In the genomic region with DNA sequence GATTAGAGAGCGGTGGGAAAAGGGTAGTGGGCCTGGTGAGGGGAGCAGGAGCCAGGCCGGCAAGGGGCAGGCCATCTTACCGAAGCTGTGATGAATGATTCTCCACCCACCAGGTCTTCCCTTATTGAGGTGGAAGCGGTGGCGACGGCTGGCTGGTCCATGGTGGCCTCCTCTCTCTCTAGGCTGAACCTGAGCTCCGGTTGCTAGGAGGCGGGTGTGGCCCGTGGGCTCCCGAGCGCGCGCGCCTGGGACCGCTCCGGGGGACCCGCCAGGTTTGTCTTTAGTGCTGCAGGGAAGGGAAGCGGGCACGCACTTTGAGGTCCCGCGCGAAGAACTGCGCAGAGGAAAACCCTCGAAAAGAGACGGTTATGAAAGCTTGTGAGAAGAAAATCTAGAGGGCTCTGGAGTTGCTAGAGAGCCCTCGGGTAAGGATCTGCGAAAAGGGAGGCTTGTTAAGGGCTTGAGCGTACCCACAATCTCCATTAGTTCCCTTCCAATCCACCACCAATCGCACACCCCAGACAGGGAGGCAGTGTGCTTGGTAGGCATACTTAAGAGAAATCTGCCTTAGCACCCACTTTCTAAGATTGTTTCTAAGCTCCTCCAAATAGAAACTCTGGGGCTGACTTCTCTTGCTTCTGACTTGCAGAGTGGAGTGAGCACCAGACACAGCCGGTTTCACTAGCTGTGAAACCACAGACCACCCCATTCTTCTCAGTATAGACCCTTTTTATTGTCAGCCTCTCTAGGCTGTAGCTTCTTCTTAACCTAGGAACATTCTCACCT, we compare ENCODE assay signal across 9 cellular contexts. TPM values are rescaled to one million over a fixed set of nuclear protein-coding genes. Genes with fewer than 3 reads are reported as not detected.
DNase-seq lines count a peak whose midpoint lies in the region; TF ChIP-seq lines count a peak whose summit lies in the region.
"Had no signal": no experiment of that assay in that cellular context is flagged by ENCODE, and none has a peak within 500 bp of the region (broad histone marks: within the 10 kb centered on the region; RNA-seq: fewer than 3 reads in every experiment).

TSS of gene STPG4 (minus strand) at position 218 of the 786 bp plus-strand sequence. CDS start at position 161, 57 bp downstream.

- H3K14ac ChIP-seq in H9 (ENCODE audit: insufficient read depth, low read length), result no peak within 1 kb of the TSS

- H3K27me3 ChIP-seq in H9 (ENCODE audit: insufficient read depth, low read length) (no peaks in the 10 kb centered on the region), HAP-1 (ENCODE audit: low read depth) (no peaks in the 10 kb centered on the region)
- H3K27me3 ChIP-seq: ascending aorta had no signal

- no peaks in the 10 kb centered on the region for H3K23me2 ChIP-seq in H9 (ENCODE audit: insufficient read length, low read depth, low read length, poor library complexity, severe bottlenecking)

- H3K4me3 ChIP-seq in HAP-1, result no peak within 1 kb of the TSS
- H3K4me3 ChIP-seq: ascending aorta had no signal

- no peak within 1 kb of the TSS for H2AK5ac ChIP-seq in H9 (ENCODE audit: insufficient read length, low read length)

- no peak within 1 kb of the TSS for H3K23ac ChIP-seq in H9 (ENCODE audit: insufficient read length, low read depth, low read length)

- no peak within 1 kb of the TSS for H2BK20ac ChIP-seq in H9 (ENCODE audit: low read depth, low read length, poor library complexity, severe bottlenecking)

- H3K4me1 ChIP-seq in H9 (ENCODE audit: insufficient read depth, low read length), result no peaks in the 10 kb centered on the region
- no peaks in the 10 kb centered on the region for H3K4me1 ChIP-seq in HAP-1
- H3K4me1 ChIP-seq: ascending aorta had no signal

- H3K36me3 Mint-ChIP-seq in H9 (ENCODE audit: insufficient read depth in 1 of 3, low read depth in 3 of 3) (peaks cover 6 to 25% (median 12%) of the 10 kb centered on the region in 3 experiments; a peak in 6 of 7 replicates), nephron (ENCODE audit: low read depth) (peaks cover 49% of the 10 kb centered on the region)
- H3K36me3 Mint-ChIP-seq in activated naive CD8-positive, alpha-beta T cell treated with anti-CD3 and anti-CD28 coated beads for 36 hours, result peaks cover 27% of the 10 kb centered on the region

- H3K79me2 ChIP-seq in H9 (ENCODE audit: insufficient read depth, low read length), result no peaks in the 10 kb centered on the region

- no peak within 1 kb of the TSS for H2AFZ ChIP-seq in H9 (ENCODE audit: low read length)

- no peaks in the 10 kb centered on the region for H4K20me1 ChIP-seq in H9 (ENCODE audit: control insufficient read depth, insufficient read depth, insufficient read length)

- no peak within 1 kb of the TSS for H3K4me2 ChIP-seq in H9 (ENCODE audit: insufficient read depth, insufficient read length, low read length)

- H3K4me3 Mint-ChIP-seq in H9 (no peak within 1 kb of the TSS), nephron (no peak within 1 kb of the TSS)
- H3K4me3 Mint-ChIP-seq in activated naive CD8-positive, alpha-beta T cell treated with anti-CD3 and anti-CD28 coated beads for 36 hours, result no peak within 1 kb of the TSS

- no peak for TF ChIP-seq CTCF in GM13976 (IDR thresholded peaks at IDR 0.05; ENCODE audit: borderline replicate concordance, control extremely low read depth, extremely low read depth, insufficient read depth, missing control alignments)
- no peak for TF ChIP-seq CTCF in H9 (conservative IDR thresholded peaks at IDR 0.05)
- no peak for TF ChIP-seq CTCF in nephron (IDR thresholded peaks at IDR 0.05; ENCODE audit: unreplicated experiment in 3 of 3)

- in situ Hi-C loops in GM13976 (cut with MboI; ENCODE audit: low sequenced_read_pairs, unreplicated experiment), result no loop called here
- in situ Hi-C loops in HAP-1 (cut with MboI; ENCODE audit: low sequenced_read_pairs), result no loop called here

- no peak within 1 kb of the TSS for H4K8ac ChIP-seq in H9 (replicated peaks; ENCODE audit: insufficient read length, low read depth, low read length)

- no peak within 1 kb of the TSS for H3K9ac ChIP-seq in H9 (ENCODE audit: extremely low read depth, insufficient read length, low read length)

- H3K27ac Mint-ChIP-seq in H9 (peak within 1 kb of the TSS; percentile 14 to 87 (median 37); a peak in 4 of 7 replicates), nephron (peak within 1 kb of the TSS; percentile 4 to 28 (median 23))
- H3K27ac Mint-ChIP-seq in activated naive CD8-positive, alpha-beta T cell treated with anti-CD3 and anti-CD28 coated beads for 36 hours, result peak within 1 kb of the TSS; percentile 48

- no peaks in the 10 kb centered on the region for H3K4me1 Mint-ChIP-seq in H9
- H3K4me1 Mint-ChIP-seq in activated naive CD8-positive, alpha-beta T cell treated with anti-CD3 and anti-CD28 coated beads for 36 hours, result peaks cover 18% of the 10 kb centered on the region
- no peaks in the 10 kb centered on the region for H3K4me1 Mint-ChIP-seq in nephron

- no peak within 1 kb of the TSS for H4K5ac ChIP-seq in H9 (ENCODE audit: insufficient read length, low read depth, low read length)

- H3K27me3 Mint-ChIP-seq in H9 (ENCODE audit: low read depth), result no peaks in the 10 kb centered on the region
- no peaks in the 10 kb centered on the region for H3K27me3 Mint-ChIP-seq in activated naive CD8-positive, alpha-beta T cell treated with anti-CD3 and anti-CD28 coated beads for 36 hours
- H3K27me3 Mint-ChIP-seq in nephron (ENCODE audit: low read depth), result no peaks in the 10 kb centered on the region

- H3K18ac ChIP-seq in H9 (ENCODE audit: insufficient read length, low read depth, low read length), result no peak within 1 kb of the TSS

- H3T11ph ChIP-seq in H9 (ENCODE audit: low read length), result no peak within 1 kb of the TSS

- H3K9me3 Mint-ChIP-seq in H9, result no peaks in the 10 kb centered on the region; a peak in 1 of 5 replicates
- H3K9me3 Mint-ChIP-seq in activated naive CD8-positive, alpha-beta T cell treated with anti-CD3 and anti-CD28 coated beads for 36 hours, result no peaks in the 10 kb centered on the region
- no peaks in the 10 kb centered on the region for H3K9me3 Mint-ChIP-seq in nephron

- H2BK15ac ChIP-seq in H9 (ENCODE audit: low read depth, low read length), result no peak within 1 kb of the TSS

- H3K79me1 ChIP-seq in H9 (ENCODE audit: insufficient read depth, low read depth, low read length, poor library complexity, severe bottlenecking), result no peaks in the 10 kb centered on the region

- H3K9me3 ChIP-seq in H9 (ENCODE audit: control insufficient read depth, low read depth, low read length) (no peaks in the 10 kb centered on the region), HAP-1 (no peaks in the 10 kb centered on the region)
- H3K9me3 ChIP-seq: ascending aorta had no signal

- H2BK120ac ChIP-seq in H9 (ENCODE audit: low read depth, low read length, poor library complexity, severe bottlenecking), result no peak within 1 kb of the TSS

- no peak within 1 kb of the TSS for H4K91ac ChIP-seq in H9 (ENCODE audit: insufficient read length, low read depth, low read length)

- no peak within 1 kb of the TSS for H3K56ac ChIP-seq in H9 (ENCODE audit: insufficient read length, low read depth, low read length)

- no peak within 1 kb of the TSS for H2BK5ac ChIP-seq in H9 (ENCODE audit: insufficient read length, low read length)

- no peak within 1 kb of the TSS for H3K27ac ChIP-seq in H9 (ENCODE audit: insufficient read length, low read depth, low read length)
- H3K27ac ChIP-seq: ascending aorta had no signal

- H2BK12ac ChIP-seq in H9 (ENCODE audit: insufficient read length, low read depth, low read length), result no peak within 1 kb of the TSS

- DNase-seq in GM13976 (ENCODE audit: low spot score) (peak; percentile 33), H9 (peak; percentile 36), HAP-1 (ENCODE audit: low spot score in 2 of 2) (no peak), NCI-H187 (lab: John Stamatoyannopoulos, UW) (no peak)
- no peak for DNase-seq in activated naive CD8-positive, alpha-beta T cell treated with anti-CD3 and anti-CD28 coated beads for 36 hours
- no peak for DNase-seq in activated effector memory CD4-positive, alpha-beta T cell treated with Interleukin-2 at 50 U/mL for 16 hours

- H3K4ac ChIP-seq in H9 (ENCODE audit: low read depth, low read length), result no peak within 1 kb of the TSS

- peaks cover 21% of the 10 kb centered on the region for H3K36me3 ChIP-seq in HAP-1 (replicated peaks)

- no CpG with 5 or more reads among the region's 30 CpGs for WGBS in H9 (ENCODE audit: extremely low coverage, insufficient read length, low lambda C conversion rate)

RNA-seq across cellular contexts. Expression of gene STPG4, which starts in this region (rescaled TPM):
- 0.13 and 0.42 TPM in 2 replicates for total RNA-seq in H9 (2021)
- total RNA-seq in activated naive CD8-positive, alpha-beta T cell treated with anti-CD3 and anti-CD28 coated beads for 36 hours, result not detected
- total RNA-seq: ascending aorta, NCI-H460 had no signal

Comparison
In these comparisons a context has a peak if more than half of its experiments do, and no peak if none do; other contexts are left out.
1. Peak in DNase-seq in H9; RNA of the gene not detected or under 1 TPM.